In genomic region chr20:53688085-53688484, GRCh38 we compare ENCODE assay signal across 1 cellular context.
TF ChIP-seq lines count a peak whose summit lies in the region.

No MANE protein-coding gene starts in this region.

TF ChIP-seq in GM12878, 131 proteins besides CTCF, POLR2A, EP300 and RAD21:
- TF ChIP-seq ZNF687 (IDR thresholded peaks at IDR 0.05) (no peak), NFXL1 (IDR thresholded peaks at IDR 0.05; ENCODE audit: borderline replicate concordance) (peak; percentile 69), SMARCA5 (IDR thresholded peaks at IDR 0.05) (0 out of 2 replicates have a peak, but pooled peaks have one; percentile 34)
